In genomic region chr18:35835838-35836237, GRCh38 we compare ENCODE assay signal across 11 cellular contexts.
DNase-seq lines count a peak whose midpoint lies in the region; ATAC-seq and TF ChIP-seq lines count a peak whose summit lies in the region.
"Had no signal": no experiment of that assay in that cellular context is flagged by ENCODE, and none has a peak within 500 bp of the region (broad histone marks: within the 10 kb centered on the region; RNA-seq: fewer than 3 reads in every experiment).

No MANE protein-coding gene starts in this region.

- H3K27me3 Mint-ChIP-seq in activated CD4-positive, alpha-beta T cell treated with anti-CD3 and anti-CD28 coated beads, Interleukin-2, amount 10 ng/mL, durations not matched to agents 7 days and 5 days: no peaks in the 10 kb centered on the region
- H3K27me3 Mint-ChIP-seq in activated CD8-positive, alpha-beta T cell treated with anti-CD3 and anti-CD28 coated beads, Interleukin-2, amount 10 ng/mL, durations not matched to agents 7 days and 5 days (ENCODE audit: low read depth): no peaks in the 10 kb centered on the region

- no peaks in the 10 kb centered on the region for H3K36me3 ChIP-seq in left lung

- no peaks in the 10 kb centered on the region for H3K27me3 ChIP-seq in left lung

- intact Hi-C loops in left lung (cut with DNase I): no loop called here

- H3K4me3 ChIP-seq in left lung: no peak overlapping the region

- POLR2A ChIA-PET in activated CD4-positive, alpha-beta T cell treated with anti-CD3 and anti-CD28 coated beads, Interleukin-2, amount 10 ng/mL, durations not matched to agents 7 days and 5 days (lab: Charles Lee): no interaction called here
- POLR2A ChIA-PET in activated CD8-positive, alpha-beta T cell treated with anti-CD3 and anti-CD28 coated beads, Interleukin-2, amount 10 ng/mL, durations not matched to agents 7 days and 5 days (lab: Charles Lee): no interaction called here

- CTCF ChIA-PET in activated CD4-positive, alpha-beta T cell treated with anti-CD3 and anti-CD28 coated beads, Interleukin-2, amount 10 ng/mL, durations not matched to agents 7 days and 5 days (lab: Charles Lee): no interaction called here
- CTCF ChIA-PET in activated CD8-positive, alpha-beta T cell treated with anti-CD3 and anti-CD28 coated beads, Interleukin-2, amount 10 ng/mL, durations not matched to agents 7 days and 5 days (lab: Charles Lee): interaction anchor here (0.5 kb wide), 1 partner anchor 517 kb away, joined by 4 read pairs; no protein-coding TSS in a partner anchor

- H3K4me1 ChIP-seq in left lung: peaks cover 0 to 21% of the 10 kb centered on the region in 2 donors

- no peaks in the 10 kb centered on the region for H3K4me1 Mint-ChIP-seq in activated CD4-positive, alpha-beta T cell treated with anti-CD3 and anti-CD28 coated beads, Interleukin-2, amount 10 ng/mL, durations not matched to agents 7 days and 5 days
- no peaks in the 10 kb centered on the region for H3K4me1 Mint-ChIP-seq in activated CD8-positive, alpha-beta T cell treated with anti-CD3 and anti-CD28 coated beads, Interleukin-2, amount 10 ng/mL, durations not matched to agents 7 days and 5 days (ENCODE audit: low read depth)

- TF ChIP-seq POLR2A in GM18505 (IDR thresholded peaks at IDR 0.05; ENCODE audit: borderline replicate concordance, extremely low read depth, insufficient read depth, insufficient read length): no peak

- H3K9me3 Mint-ChIP-seq in activated CD4-positive, alpha-beta T cell treated with anti-CD3 and anti-CD28 coated beads, Interleukin-2, amount 10 ng/mL, durations not matched to agents 7 days and 5 days: peaks cover 19% of the 10 kb centered on the region
- H3K9me3 Mint-ChIP-seq in activated CD8-positive, alpha-beta T cell treated with anti-CD3 and anti-CD28 coated beads, Interleukin-2, amount 10 ng/mL, durations not matched to agents 7 days and 5 days (ENCODE audit: insufficient read depth): peaks cover under 1% of the 10 kb centered on the region
- H3K9me3 Mint-ChIP-seq: HFFc6 had no signal

- no peaks in the 10 kb centered on the region for H3K36me3 Mint-ChIP-seq in activated CD4-positive, alpha-beta T cell treated with anti-CD3 and anti-CD28 coated beads, Interleukin-2, amount 10 ng/mL, durations not matched to agents 7 days and 5 days (ENCODE audit: low read depth)
- H3K36me3 Mint-ChIP-seq in activated CD8-positive, alpha-beta T cell treated with anti-CD3 and anti-CD28 coated beads, Interleukin-2, amount 10 ng/mL, durations not matched to agents 7 days and 5 days (ENCODE audit: low read depth): no peaks in the 10 kb centered on the region

- no peak overlapping the region for H3K4me3 Mint-ChIP-seq in activated CD4-positive, alpha-beta T cell treated with anti-CD3 and anti-CD28 coated beads, Interleukin-2, amount 10 ng/mL, durations not matched to agents 7 days and 5 days
- H3K4me3 Mint-ChIP-seq in activated CD8-positive, alpha-beta T cell treated with anti-CD3 and anti-CD28 coated beads, Interleukin-2, amount 10 ng/mL, durations not matched to agents 7 days and 5 days: no peak overlapping the region
- H3K4me3 Mint-ChIP-seq: HFFc6 had no signal

- peaks cover 0 to 17% of the 10 kb centered on the region in 2 donors for H3K9me3 ChIP-seq in left lung

- DNase-seq in NOMO-1 treated with dmso at 0.1 percent for 144 hours (lab: John Stamatoyannopoulos, UW; ENCODE audit: unreplicated experiment): peak; percentile 82
- no peak for DNase-seq in NCI-H226
- DNase-seq in activated CD4-positive, alpha-beta T cell treated with anti-CD3 and anti-CD28 coated beads, Interleukin-2, amount 10 ng/mL, durations not matched to agents 7 days and 5 days: no peak
- DNase-seq in activated CD8-positive, alpha-beta T cell treated with anti-CD3 and anti-CD28 coated beads, Interleukin-2, amount 10 ng/mL, durations not matched to agents 7 days and 5 days: no peak
- DNase-seq in left lung: no peak
- DNase-seq: activated CD8-positive, alpha-beta memory T cell treated with anti-CD3 and anti-CD28 coated beads, Interleukin-2, amount 50 U/mL, for 48 hours; HFFc6; stimulated activated CD8-positive, alpha-beta memory T cell treated with anti-CD3 and anti-CD28 coated beads, Interleukin-4, amount 100 ng/mL, for 48 hours had no signal

- no peak overlapping the region for H3K27ac Mint-ChIP-seq in activated CD4-positive, alpha-beta T cell treated with anti-CD3 and anti-CD28 coated beads, Interleukin-2, amount 10 ng/mL, durations not matched to agents 7 days and 5 days
- H3K27ac Mint-ChIP-seq in activated CD8-positive, alpha-beta T cell treated with anti-CD3 and anti-CD28 coated beads, Interleukin-2, amount 10 ng/mL, durations not matched to agents 7 days and 5 days: no peak overlapping the region
- H3K27ac Mint-ChIP-seq: HFFc6 had no signal

- H3K27ac ChIP-seq in left lung: no peak overlapping the region

- peak; percentile 89 for ATAC-seq in GM18505 (IDR thresholded peaks at IDR 0.05; ENCODE audit: unreplicated experiment)
- peak; percentile 96 for ATAC-seq in GM21390 (IDR thresholded peaks at IDR 0.05; ENCODE audit: unreplicated experiment)
- ATAC-seq in HG03060 (IDR thresholded peaks at IDR 0.05; ENCODE audit: low read depth, unreplicated experiment): peak; percentile 97
- ATAC-seq in activated CD8-positive, alpha-beta T cell treated with anti-CD3 and anti-CD28 coated beads, Interleukin-2, amount 10 ng/mL, durations not matched to agents 7 days and 5 days: no peak
- ATAC-seq in left lung: no peak

- no peak for TF ChIP-seq CTCF in left lung (IDR thresholded peaks at IDR 0.05)

Comparison
In these comparisons a context has a peak if more than half of its experiments do, and no peak if none do; other contexts are left out.
1. ATAC-seq: peak in GM18505 (single experiment), GM21390 (single experiment) and HG03060 (single experiment); none in activated CD8-positive, alpha-beta T cell treated with anti-CD3 and anti-CD28 coated beads, Interleukin-2, amount 10 ng/mL, durations not matched to agents 7 days and 5 days (single experiment) and left lung (single experiment).